14 cellular contexts compared by ENCODE assay signal in the genomic region with DNA sequence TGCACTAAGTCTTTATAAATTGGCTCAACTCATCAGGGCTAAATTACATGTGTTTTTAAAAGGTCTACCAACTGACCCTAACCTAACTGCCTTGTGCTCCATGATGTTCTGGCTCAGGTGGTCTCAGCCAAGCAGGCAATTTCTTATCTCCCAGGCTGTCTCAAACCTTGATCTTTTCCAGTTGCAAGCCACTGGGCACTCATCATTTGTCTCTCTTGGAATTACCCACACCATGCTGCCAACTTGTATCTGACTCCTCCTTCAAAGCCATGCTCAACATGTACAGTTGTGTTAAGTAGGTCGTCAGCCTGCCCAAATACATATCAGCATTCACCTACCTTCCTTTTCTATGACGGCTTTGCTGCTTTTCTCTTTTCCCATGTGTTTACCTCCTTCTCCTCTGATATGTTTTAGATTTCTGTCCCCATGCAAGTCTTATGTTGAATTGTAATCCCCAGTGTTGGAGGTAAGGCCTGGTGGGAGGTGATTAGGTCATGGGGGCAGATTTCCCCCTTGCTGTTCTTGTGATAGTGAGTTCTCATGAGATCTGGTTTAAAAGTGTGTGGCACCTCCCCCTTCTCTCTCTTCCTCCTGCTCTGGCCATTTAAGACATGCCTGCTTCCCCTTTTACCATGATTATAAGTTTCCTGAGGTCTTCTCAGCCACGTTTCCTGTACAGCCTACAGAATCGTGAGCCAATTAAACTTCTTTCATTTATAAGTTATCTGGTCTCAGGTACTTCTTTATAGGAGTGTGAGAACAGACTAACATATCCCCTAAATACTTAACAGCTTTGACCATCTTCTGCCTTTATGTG.
A peak's percentile ranks its signal among the peaks of the same experiment; 100 is the strongest.
DNase-seq lines count a peak whose midpoint lies in the region; ATAC-seq lines count a peak whose summit lies in the region.
"Had no signal": no experiment of that assay in that cellular context is flagged by ENCODE, and none has a peak within 500 bp of the region (broad histone marks: within the 10 kb centered on the region; RNA-seq: fewer than 3 reads in every experiment).

No MANE protein-coding gene starts in this region.

- no peak overlapping the region for H3K27ac ChIP-seq in substantia nigra (ENCODE audit: low read depth, low read length, poor library complexity, severe bottlenecking)
- H3K27ac ChIP-seq: esophagus squamous epithelium, thoracic aorta had no signal

- peak overlapping the region; percentile 21 for H3K27ac Mint-ChIP-seq in T-helper 17 cell
- H3K27ac Mint-ChIP-seq: T-helper 2 cell treated with Interferon-gamma antibody and Interleukin-4, amounts not matched to agents 5 μg/mL and 100 μg/mL, for 36 hours had no signal

- no peak overlapping the region for H3K4me3 Mint-ChIP-seq in T-helper 17 cell
- H3K4me3 Mint-ChIP-seq: T-helper 2 cell treated with Interferon-gamma antibody and Interleukin-4, amounts not matched to agents 5 μg/mL and 100 μg/mL, for 36 hours had no signal

- H3K4me1 Mint-ChIP-seq in T-helper 17 cell = peaks cover 11% of the 10 kb centered on the region

- no peaks in the 10 kb centered on the region for H3K36me3 Mint-ChIP-seq in T-helper 17 cell (ENCODE audit: low read depth)

- H3K27me3 Mint-ChIP-seq in T-helper 17 cell = peaks cover 15% of the 10 kb centered on the region

- ATAC-seq in GM19455 (IDR thresholded peaks at IDR 0.05; ENCODE audit: unreplicated experiment) (peak; percentile 51), HG03378 (IDR thresholded peaks at IDR 0.05; ENCODE audit: unreplicated experiment) (peak; percentile 37), T-helper 17 cell (no peak), left colon (no peak)

- intact Hi-C loops in left colon (cut with DNase I, micrococcal nuclease) = loop anchor here (5.0 to 10.0 kb wide), 3 partner anchors 215 to 305 kb away; no protein-coding TSS in a partner anchor

- DNase-seq in CMK (ENCODE audit: low read depth) = peak; percentile 26
- no peak for DNase-seq in T-helper 17 cell
- no peak for DNase-seq in substantia nigra (lab: John Stamatoyannopoulos, UW)
- DNase-seq in left colon = no peak
- no peak for DNase-seq in AG08396 (ENCODE audit: low spot score)
- DNase-seq in NCI-H2196 (lab: John Stamatoyannopoulos, UW; ENCODE audit: unreplicated experiment) = no peak
- DNase-seq: activated CD4-positive, alpha-beta T cell treated with anti-CD3 and anti-CD28 coated beads, Interleukin-2, amount 50 U/mL, for 4 hours; esophagus squamous epithelium; MG63; stimulated activated CD4-positive, alpha-beta T cell treated with anti-CD3 and anti-CD28 coated beads, Interleukin-15, amount 100 ng/mL, for 24 hours had no signal

- no peaks in the 10 kb centered on the region for H3K9me3 ChIP-seq in T-helper 17 cell (ENCODE audit: control insufficient read depth, low read length, poor library complexity, severe bottlenecking)
- H3K9me3 ChIP-seq: esophagus squamous epithelium, MG63, thoracic aorta had no signal

Comparison
In these comparisons a context has a peak if more than half of its experiments do, and no peak if none do; other contexts are left out.
1. ATAC-seq: peak in GM19455 (single experiment) and HG03378 (single experiment); none in T-helper 17 cell (single experiment) and left colon (single experiment).